In genomic region chrX:26557691-26558321, GRCh38 we compare ENCODE assay signal across 20 cellular contexts.
"Had no signal": no experiment of that assay in that cellular context is flagged by ENCODE, and none has a peak within 500 bp of the region (broad histone marks: within the 10 kb centered on the region; RNA-seq: fewer than 3 reads in every experiment).

No MANE protein-coding gene starts in this region.

- ATAC-seq: activated T-cell treated with anti-CD3 and anti-CD28 coated beads, Interleukin-2, amount 50 U/mL, for 4 hours; naive thymus-derived CD8-positive, alpha-beta T cell; stimulated activated effector memory CD8-positive, alpha-beta T cell treated with anti-CD3 and anti-CD28 coated beads, Interleukin-12 subunit alpha, Interleukin-12 subunit beta, amount 100 ng/mL, for 72 hours; stimulated activated naive CD8-positive, alpha-beta T cell treated with anti-CD3 and anti-CD28 coated beads, Interleukin-15, amount 100 ng/mL, for 72 hours had no signal

- H3K27me3 ChIP-seq: esophagus muscularis mucosa, neural progenitor cell, tibial nerve had no signal

- H3K4me1 ChIP-seq: esophagus muscularis mucosa, left ventricle myocardium inferior, neural progenitor cell, tibial nerve had no signal

- H3K36me3 ChIP-seq: esophagus muscularis mucosa, left ventricle myocardium inferior, neural progenitor cell, tibial nerve had no signal

- H3K27ac ChIP-seq: coronary artery, esophagus muscularis mucosa, left ventricle myocardium inferior, neural progenitor cell, skin epidermis, tibial nerve had no signal

- H3K9me3 ChIP-seq: esophagus muscularis mucosa, left ventricle myocardium inferior, tibial nerve had no signal

- H3K4me3 ChIP-seq: coronary artery, esophagus muscularis mucosa, left ventricle myocardium inferior, neural progenitor cell, skin epidermis, tibial nerve had no signal

- DNase-seq: activated CD4-positive, alpha-beta T cell treated with anti-CD3 and anti-CD28 coated beads for 4 hours; activated CD4-positive, alpha-beta T cell treated with anti-CD3 and anti-CD28 coated beads, Interleukin-2, amount 50 U/mL, for 48 hours; activated CD4-positive, CD25-positive, alpha-beta regulatory T cell; activated CD8-positive, alpha-beta memory T cell treated with anti-CD3 and anti-CD28 coated beads, Interleukin-2, amount 50 U/mL, for 48 hours; activated naive CD4-positive, alpha-beta T cell treated with Interleukin-2 at 50 U/mL for 16 hours; activated naive CD8-positive, alpha-beta T cell treated with anti-CD3 and anti-CD28 coated beads for 36 hours; activated T-cell treated with anti-CD3 and anti-CD28 coated beads, Interleukin-2, amount 50 U/mL, for 4 hours; hippocampal formation; left ventricle myocardium inferior; mammary epithelial cell; naive thymus-derived CD8-positive, alpha-beta T cell; stimulated activated CD4-positive, alpha-beta T cell treated with anti-CD3 and anti-CD28 coated beads, Interleukin-2, amount 100 ng/mL, for 24 hours; stimulated activated naive CD8-positive, alpha-beta T cell treated with anti-CD3 and anti-CD28 coated beads, Interleukin-15, amount 100 ng/mL, for 72 hours; T-helper 9 cell had no signal
